ENCODE assay signal across 8 cellular contexts in genomic region chr7:98802088-98802780, GRCh38.
DNase-seq lines count a peak whose midpoint lies in the region; ATAC-seq and TF ChIP-seq lines count a peak whose summit lies in the region.

No MANE protein-coding gene starts in this region.

- H4K20me1 ChIP-seq in neural progenitor cell (ENCODE audit: low read depth), result no peaks in the 10 kb centered on the region

- H3K9me3 Mint-ChIP-seq in neural progenitor cell, result peaks cover 21% of the 10 kb centered on the region
- H3K9me3 Mint-ChIP-seq in CD4-positive, alpha-beta T cell, result peaks cover 6% of the 10 kb centered on the region

- peaks cover 1% of the 10 kb centered on the region for H3K36me3 Mint-ChIP-seq in neural progenitor cell
- no peaks in the 10 kb centered on the region for H3K36me3 Mint-ChIP-seq in CD4-positive, alpha-beta T cell (ENCODE audit: low read depth)

- intact Hi-C loops in CD4-positive, alpha-beta T cell (cut with DNase I, micrococcal nuclease), result no loop called here

- no peaks in the 10 kb centered on the region for H3K36me3 ChIP-seq in neural progenitor cell

- CTCF ChIA-PET in CD4-positive, alpha-beta T cell (lab: Charles Lee), result no interaction called here

- peak overlapping the region; percentile 97 for H3K27ac Mint-ChIP-seq in neural progenitor cell
- no peak overlapping the region for H3K27ac Mint-ChIP-seq in CD4-positive, alpha-beta T cell

- no peak overlapping the region for H3K4me3 ChIP-seq in coronary artery
- H3K4me3 ChIP-seq in neural progenitor cell, result no peak overlapping the region

- peaks cover 17% of the 10 kb centered on the region for H3K4me1 Mint-ChIP-seq in neural progenitor cell
- no peaks in the 10 kb centered on the region for H3K4me1 Mint-ChIP-seq in CD4-positive, alpha-beta T cell (ENCODE audit: low read depth)

- ATAC-seq in GM21390 (IDR thresholded peaks at IDR 0.05; ENCODE audit: unreplicated experiment), result peak; percentile 86
- peak; percentile 84 for ATAC-seq in HG03442 (IDR thresholded peaks at IDR 0.05; ENCODE audit: unreplicated experiment)
- no peak for ATAC-seq in CD4-positive, alpha-beta T cell (ENCODE audit: poor library complexity)

- peaks cover 4% of the 10 kb centered on the region for H3K4me1 ChIP-seq in neural progenitor cell

- H3K27me3 Mint-ChIP-seq in neural progenitor cell (ENCODE audit: insufficient read depth, low read depth), result peaks cover 6% of the 10 kb centered on the region
- H3K27me3 Mint-ChIP-seq in CD4-positive, alpha-beta T cell, result peaks cover 15% of the 10 kb centered on the region

- POLR2A ChIA-PET in CD4-positive, alpha-beta T cell (lab: Charles Lee), result no interaction called here

- H3K4me3 Mint-ChIP-seq in neural progenitor cell, result no peak overlapping the region
- no peak overlapping the region for H3K4me3 Mint-ChIP-seq in CD4-positive, alpha-beta T cell

- H3K4me2 ChIP-seq in neural progenitor cell, result no peak overlapping the region

- H2AFZ ChIP-seq in neural progenitor cell (replicated peaks), result no peak overlapping the region

- H3K27ac ChIP-seq in coronary artery (peak overlapping the region; percentile 39 to 75), neural progenitor cell (no peak overlapping the region)
- no peak overlapping the region for H3K27ac ChIP-seq in CD4-positive, alpha-beta T cell (ENCODE audit: low read depth, low read length)

- no peaks in the 10 kb centered on the region for H3K27me3 ChIP-seq in neural progenitor cell
- no peaks in the 10 kb centered on the region for H3K27me3 ChIP-seq in CD4-positive, alpha-beta T cell (ENCODE audit: control insufficient read depth, insufficient read depth, low read length)

- no peaks in the 10 kb centered on the region for H3K79me2 ChIP-seq in neural progenitor cell (ENCODE audit: low read depth)

- in situ Hi-C loops in GM13977 (cut with MboI; ENCODE audit: low pct_unique_long_range_greater_than_20kb, low sequenced_read_pairs, unreplicated experiment), result no loop called here

- H3F3A ChIP-seq in neural progenitor cell (ENCODE audit: low read depth), result no peaks in the 10 kb centered on the region

- H3K9me3 ChIP-seq in neural progenitor cell (ENCODE audit: low read depth), result no peaks in the 10 kb centered on the region
- peaks cover 8% of the 10 kb centered on the region for H3K9me3 ChIP-seq in CD4-positive, alpha-beta T cell (ENCODE audit: control insufficient read depth, low read length)

- TF ChIP-seq CTCF in GM13977 (IDR thresholded peaks at IDR 0.05; ENCODE audit: extremely low read depth, insufficient read depth, missing control alignments) (no peak), coronary artery (IDR thresholded peaks at IDR 0.05) (no peak), neural progenitor cell (IDR thresholded peaks at IDR 0.05) (no peak)
- TF ChIP-seq CTCF in CD4-positive, alpha-beta T cell (IDR thresholded peaks at IDR 0.05), result no peak

- H3K9ac ChIP-seq in neural progenitor cell, result no peak overlapping the region

- DNase-seq in GM13977 (ENCODE audit: low spot score) (peak; percentile 80), NCI-H748 treated with DMSO at 0.1 percent for 48 hours (lab: John Stamatoyannopoulos, UW) (peak; percentile 90), coronary artery (ENCODE audit: low spot score) (peak; percentile 89), neural progenitor cell (ENCODE audit: low spot score) (peak; percentile 68), ureter (ENCODE audit: low spot score) (no peak)
- DNase-seq in CD4-positive, alpha-beta T cell, result no peak

Comparison
In these comparisons a context has a peak if more than half of its experiments do, and no peak if none do; other contexts are left out.
1. DNase-seq: peak in GM13977 (single experiment), NCI-H748 treated with DMSO at 0.1 percent for 48 hours (single experiment), coronary artery (single experiment) and neural progenitor cell (single experiment); none in CD4-positive, alpha-beta T cell (0 of 10) and ureter (single experiment).
2. H3K27ac ChIP-seq: peak in coronary artery (2 of 2); none in neural progenitor cell (single experiment) and CD4-positive, alpha-beta T cell (single experiment).